Comparison of ENCODE assay signal across 1 cellular context in the genomic region with DNA sequence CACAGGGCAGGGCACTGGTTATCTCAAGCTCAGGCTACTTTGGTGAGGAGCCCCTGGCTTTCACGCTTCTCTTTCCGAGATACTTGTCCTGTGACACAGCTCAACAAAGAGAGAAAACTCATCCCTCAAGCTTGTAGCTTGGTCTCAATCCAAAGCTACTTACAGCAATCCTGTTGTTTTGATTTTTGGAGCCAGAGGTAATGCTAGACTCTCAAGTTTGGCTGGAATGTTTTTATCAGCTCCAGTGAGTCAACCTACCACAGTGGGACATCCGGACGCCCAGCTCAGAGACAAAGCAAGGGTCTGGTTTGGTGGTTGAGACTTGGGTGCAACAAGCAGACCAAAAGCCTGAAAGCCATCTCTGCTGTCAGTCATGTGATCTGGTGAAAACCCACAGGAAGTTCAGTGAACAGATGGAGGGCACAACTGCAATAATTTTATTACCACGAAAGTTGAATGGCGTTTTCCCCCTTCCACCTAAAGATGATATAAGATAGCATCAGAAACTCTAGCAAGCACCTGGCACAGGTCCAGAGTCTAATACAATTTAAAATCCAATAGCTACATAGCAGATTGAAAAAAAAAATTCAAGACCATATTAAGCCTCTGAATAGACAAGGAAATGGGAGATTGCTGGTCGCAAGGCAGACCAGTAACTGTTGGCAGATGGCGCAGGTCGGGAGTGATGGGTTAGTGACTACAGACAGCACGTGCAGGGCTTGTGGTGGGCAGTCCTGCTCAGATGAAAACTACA.
TF ChIP-seq lines count a peak whose summit lies in the region.

No MANE protein-coding gene starts in this region.

TF ChIP-seq in SK-N-SH, 30 proteins besides CTCF, POLR2A, EP300 and RAD21 (continued from another document):
- TF ChIP-seq RCOR1 (IDR thresholded peaks at IDR 0.05; ENCODE audit: low read length) (peak; percentile 83; the same call in 1 of the 2 replicates), USF1 (IDR thresholded peaks at IDR 0.05; ENCODE audit: borderline replicate concordance, low read depth) (peak; percentile 86), MEF2A (IDR thresholded peaks at IDR 0.05; ENCODE audit: borderline replicate concordance, low read depth) (no peak; the same call in 1 of the 2 replicates), USF2 (IDR thresholded peaks at IDR 0.05; ENCODE audit: borderline replicate concordance, low read depth, low read length) (peak; percentile 53; the same call in 1 of the 2 replicates), POLR2AphosphoS5 (IDR thresholded peaks at IDR 0.05; ENCODE audit: low read depth, low read length) (no peak; the same call in 1 of the 2 replicates), GABPA (IDR thresholded peaks at IDR 0.05; ENCODE audit: low read depth) (peak; percentile 39; the same call in 1 of the 2 replicates), NRF1 (IDR thresholded peaks at IDR 0.05; ENCODE audit: low read depth, low read length) (no peak), NFIC (IDR thresholded peaks at IDR 0.05; ENCODE audit: borderline replicate concordance) (peak; percentile 95), JUND (IDR thresholded peaks at IDR 0.05) (peak; percentile 91), GATA2 (CRISPR knock-in tag; IDR thresholded peaks at IDR 0.05) (peak; percentile 88), RFX5 (IDR thresholded peaks at IDR 0.05; ENCODE audit: low read length) (no peak; the same call in 1 of the 2 replicates), TCF12 (IDR thresholded peaks at IDR 0.05) (peak; percentile 89), EZH2phosphoT487 (IDR thresholded peaks at IDR 0.05; ENCODE audit: borderline replicate concordance, low read depth) (no peak), RXRA (IDR thresholded peaks at IDR 0.05; ENCODE audit: borderline replicate concordance, low read depth) (peak; percentile 78)
- TF ChIP-seq, protein P1, sequence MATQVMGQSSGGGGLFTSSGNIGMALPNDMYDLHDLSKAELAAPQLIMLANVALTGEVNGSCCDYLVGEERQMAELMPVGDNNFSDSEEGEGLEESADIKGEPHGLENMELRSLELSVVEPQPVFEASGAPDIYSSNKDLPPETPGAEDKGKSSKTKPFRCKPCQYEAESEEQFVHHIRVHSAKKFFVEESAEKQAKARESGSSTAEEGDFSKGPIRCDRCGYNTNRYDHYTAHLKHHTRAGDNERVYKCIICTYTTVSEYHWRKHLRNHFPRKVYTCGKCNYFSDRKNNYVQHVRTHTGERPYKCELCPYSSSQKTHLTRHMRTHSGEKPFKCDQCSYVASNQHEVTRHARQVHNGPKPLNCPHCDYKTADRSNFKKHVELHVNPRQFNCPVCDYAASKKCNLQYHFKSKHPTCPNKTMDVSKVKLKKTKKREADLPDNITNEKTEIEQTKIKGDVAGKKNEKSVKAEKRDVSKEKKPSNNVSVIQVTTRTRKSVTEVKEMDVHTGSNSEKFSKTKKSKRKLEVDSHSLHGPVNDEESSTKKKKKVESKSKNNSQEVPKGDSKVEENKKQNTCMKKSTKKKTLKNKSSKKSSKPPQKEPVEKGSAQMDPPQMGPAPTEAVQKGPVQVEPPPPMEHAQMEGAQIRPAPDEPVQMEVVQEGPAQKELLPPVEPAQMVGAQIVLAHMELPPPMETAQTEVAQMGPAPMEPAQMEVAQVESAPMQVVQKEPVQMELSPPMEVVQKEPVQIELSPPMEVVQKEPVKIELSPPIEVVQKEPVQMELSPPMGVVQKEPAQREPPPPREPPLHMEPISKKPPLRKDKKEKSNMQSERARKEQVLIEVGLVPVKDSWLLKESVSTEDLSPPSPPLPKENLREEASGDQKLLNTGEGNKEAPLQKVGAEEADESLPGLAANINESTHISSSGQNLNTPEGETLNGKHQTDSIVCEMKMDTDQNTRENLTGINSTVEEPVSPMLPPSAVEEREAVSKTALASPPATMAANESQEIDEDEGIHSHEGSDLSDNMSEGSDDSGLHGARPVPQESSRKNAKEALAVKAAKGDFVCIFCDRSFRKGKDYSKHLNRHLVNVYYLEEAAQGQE (IDR thresholded peaks at IDR 0.05; ENCODE audit: low read depth, low read length): no peak; the same call in 1 of the 2 replicates
- TF ChIP-seq, protein P2, sequence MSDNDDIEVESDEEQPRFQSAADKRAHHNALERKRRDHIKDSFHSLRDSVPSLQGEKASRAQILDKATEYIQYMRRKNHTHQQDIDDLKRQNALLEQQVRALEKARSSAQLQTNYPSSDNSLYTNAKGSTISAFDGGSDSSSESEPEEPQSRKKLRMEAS (IDR thresholded peaks at IDR 0.05; ENCODE audit: low read depth): peak; percentile 41; the same call in 1 of the 2 replicates
